30 cellular contexts compared by ENCODE assay signal in genomic region chr17:44177641-44178040, GRCh38. TPM values are rescaled to one million over a fixed set of nuclear protein-coding genes. Genes with fewer than 3 reads are reported as not detected.
"Had no signal": no experiment of that assay in that cellular context is flagged by ENCODE, and none has a peak within 500 bp of the region (broad histone marks: within the 10 kb centered on the region; RNA-seq: fewer than 3 reads in every experiment).

No MANE protein-coding gene starts in this region.

- H3K27ac Mint-ChIP-seq: activated B cell treated with CpG ODN at 0.5 μM for 24 hours; endodermal cell; mesothelial cell of epicardium; naive B cell; T-helper 2 cell treated with Interferon-gamma antibody and Interleukin-4, amounts not matched to agents 5 μg/mL and 100 μg/mL, for 36 hours; type B pancreatic cell had no signal

- H3K4me3 Mint-ChIP-seq: activated B cell treated with CpG ODN at 0.5 μM for 24 hours; dendritic cell treated with granulocyte-macrophage colony-stimulating factor and Interleukin-4, amounts not matched to agents 40 ng/mL and 50 ng/mL, for 4 days; endodermal cell; immature natural killer cell; mesothelial cell of epicardium; naive B cell; T-helper 2 cell treated with Interferon-gamma antibody and Interleukin-4, amounts not matched to agents 5 μg/mL and 100 μg/mL, for 36 hours; type B pancreatic cell had no signal

- H3K27ac ChIP-seq: breast epithelium, esophagus muscularis mucosa, foreskin keratinocyte, heart left ventricle, pancreas, sigmoid colon, thoracic aorta had no signal

- H3K27me3 Mint-ChIP-seq: activated B cell treated with CpG ODN at 0.5 μM for 24 hours; dendritic cell treated with granulocyte-macrophage colony-stimulating factor and Interleukin-4, amounts not matched to agents 40 ng/mL and 50 ng/mL, for 4 days; naive B cell; type B pancreatic cell had no signal

- H3K36me3 ChIP-seq: breast epithelium had no signal

- H3K4me1 ChIP-seq: breast epithelium, esophagus muscularis mucosa, foreskin keratinocyte, heart left ventricle, pancreas, sigmoid colon had no signal

- H3K9me3 Mint-ChIP-seq: activated B cell treated with CpG ODN at 0.5 μM for 24 hours; activated naive CD4-positive, alpha-beta T cell treated with anti-CD3 and anti-CD28 coated beads, Interleukin-2, amount 50 U/mL, for 72 hours; dendritic cell treated with granulocyte-macrophage colony-stimulating factor and Interleukin-4, amounts not matched to agents 40 ng/mL and 50 ng/mL, for 4 days; immature natural killer cell; mesothelial cell of epicardium; naive B cell; T-helper 2 cell treated with Interferon-gamma antibody and Interleukin-4, amounts not matched to agents 5 μg/mL and 100 μg/mL, for 36 hours; type B pancreatic cell had no signal

- H3K4me1 Mint-ChIP-seq: endodermal cell, mesothelial cell of epicardium had no signal

- H3K9me3 ChIP-seq: breast epithelium, esophagus muscularis mucosa, heart left ventricle, pancreas, psoas muscle, sigmoid colon, thoracic aorta had no signal

- H3K4me3 ChIP-seq: breast epithelium, esophagus muscularis mucosa, heart left ventricle, pancreas, psoas muscle, sigmoid colon, thoracic aorta had no signal

- ATAC-seq: foreskin keratinocyte, left colon had no signal

- H3K27me3 ChIP-seq: breast epithelium, esophagus muscularis mucosa, foreskin keratinocyte, heart left ventricle, pancreas, sigmoid colon had no signal

- DNase-seq: activated B cell treated with CpG ODN at 0.5 μM for 24 hours; activated CD4-positive, alpha-beta T cell treated with anti-CD3 and anti-CD28 coated beads, Interleukin-2, amount 50 U/mL, for 4 hours; activated CD8-positive, alpha-beta memory T cell treated with anti-CD3 and anti-CD28 coated beads, Interleukin-2, amount 50 U/mL, for 48 hours; activated naive CD4-positive, alpha-beta T cell; activated T-cell treated with anti-CD3 and anti-CD28 coated beads, Interleukin-2, amount 50 U/mL, for 48 hours; central memory CD4-positive, alpha-beta T cell; foreskin keratinocyte; hypothalamus; immature natural killer cell; kidney; left colon; naive B cell; pancreas; sigmoid colon; small intestine; stimulated activated CD4-positive, alpha-beta T cell treated with anti-CD3 and anti-CD28 coated beads, Interleukin-1b, Interleukin-23, amount 100 ng/mL, for 48 hours; stimulated activated naive CD4-positive, alpha-beta T cell; T-helper 1 cell had no signal

RNA-seq across cellular contexts. Expression of gene ASB16, which starts 7.1 kb away (rescaled TPM):
- total RNA-seq: activated B cell treated with CpG ODN at 0.5 μM for 24 hours, foreskin keratinocyte had no signal
- polyA plus RNA-seq: foreskin keratinocyte, neural cell had no signal
